ENCODE assay signal across 3 cellular contexts in the genomic region with DNA sequence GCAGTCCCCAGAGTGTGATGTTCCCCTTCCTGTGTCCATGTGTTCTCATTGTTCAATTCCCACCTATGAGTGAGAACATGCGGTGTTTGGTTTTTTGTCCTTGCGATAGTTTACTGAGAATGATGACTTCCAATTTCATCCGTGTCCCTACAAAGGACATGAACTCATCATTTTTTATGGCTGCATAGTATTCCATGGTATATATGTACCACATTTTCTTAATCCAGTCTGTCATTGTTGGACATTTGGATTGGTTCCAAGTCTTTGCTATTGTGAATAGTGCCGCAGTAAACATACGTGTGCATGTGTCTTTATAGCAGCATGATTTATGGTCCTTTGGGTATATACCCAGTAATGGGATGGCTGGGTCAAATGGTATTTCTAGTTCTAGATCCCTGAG. TPM values are rescaled to one million over a fixed set of nuclear protein-coding genes. Genes with fewer than 3 reads are reported as not detected.
"Had no signal": no experiment of that assay in that cellular context is flagged by ENCODE, and none has a peak within 500 bp of the region (broad histone marks: within the 10 kb centered on the region; RNA-seq: fewer than 3 reads in every experiment).

No MANE protein-coding gene starts in this region.

RNA-seq across cellular contexts. Expression of a gene that starts 58.3 kb away (rescaled TPM):
- total RNA-seq: GM23248, H1, HFFc6 had no signal
- polyA plus RNA-seq: GM23248 had no signal
